Comparison of ENCODE assay signal across 20 cellular contexts in the genomic region with DNA sequence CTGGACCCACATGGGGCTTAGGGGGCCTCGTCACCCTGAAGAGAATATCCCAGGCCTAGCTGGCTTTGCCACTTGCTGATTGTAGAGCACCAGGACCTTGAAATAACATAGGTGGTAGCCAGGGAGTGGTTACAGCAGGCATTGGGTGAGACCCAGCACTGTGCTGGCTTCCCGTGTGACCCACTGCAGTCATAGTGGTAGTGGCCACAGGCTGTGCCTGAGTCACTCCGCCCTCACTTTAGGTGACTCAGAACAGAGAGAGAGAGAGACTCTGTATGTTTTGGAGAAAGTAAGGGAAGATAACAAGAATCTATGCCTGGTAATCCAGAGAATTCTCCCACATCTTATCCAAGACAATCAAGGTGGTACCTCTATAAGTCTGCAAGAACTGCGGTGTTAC.
DNase-seq lines count a peak whose midpoint lies in the region; ATAC-seq and TF ChIP-seq lines count a peak whose summit lies in the region.
"Had no signal": no experiment of that assay in that cellular context is flagged by ENCODE, and none has a peak within 500 bp of the region (broad histone marks: within the 10 kb centered on the region; RNA-seq: fewer than 3 reads in every experiment).

No MANE protein-coding gene starts in this region.

- CTCF ChIA-PET in RWPE1 (lab: Yijun Ruan, JAX) = interaction anchor here (0.6 kb wide), 1 partner anchor 722 kb away, joined by 3 read pairs; no protein-coding TSS in a partner anchor

- ATAC-seq in foreskin keratinocyte (peak; percentile 45), HG02885 (IDR thresholded peaks at IDR 0.05; ENCODE audit: poor library complexity, unreplicated experiment) (no peak), GM21825 (IDR thresholded peaks at IDR 0.05; ENCODE audit: unreplicated experiment) (no peak)

- TF ChIP-seq CTCF in foreskin keratinocyte (conservative IDR thresholded peaks at IDR 0.05) (no peak), RWPE1 (conservative IDR thresholded peaks at IDR 0.05; ENCODE audit: low read depth) (no peak)

- H3K27ac ChIP-seq in foreskin keratinocyte (no peak overlapping the region), RWPE1 (no peak overlapping the region)
- H3K27ac ChIP-seq: PC-9 had no signal

- peak; percentile 50 for DNase-seq in ELR (ENCODE audit: low read depth)
- peak; percentile 85 for DNase-seq in HT1080 (ENCODE audit: low read depth)
- peak; percentile 38 for DNase-seq in SW480 (ENCODE audit: low spot score)
- DNase-seq in foreskin keratinocyte = peak in 1 of 2 donors; percentile 3
- no peak for DNase-seq in RWPE1 (ENCODE audit: low spot score)
- no peak for DNase-seq in activated naive CD4-positive, alpha-beta T cell (lab: John Stamatoyannopoulos, UW)
- DNase-seq: BE2C; Calu3; CD4-positive, alpha-beta T cell; IMR-90; Karpas-422; NCI-H1105 treated with DMSO at 0.1 percent for 48 hours; NCI-H187; NCI-H69; PC-9; SHP77; SK-N-SH; T-helper 1 cell had no signal

- H3K27me3 ChIP-seq in foreskin keratinocyte = no peaks in the 10 kb centered on the region
- H3K27me3 ChIP-seq: BE2C had no signal

- POLR2A ChIA-PET in RWPE1 (lab: Yijun Ruan, JAX; ENCODE audit: low non-redundant PET) = no interaction called here

- no peaks in the 10 kb centered on the region for H3K4me1 ChIP-seq in foreskin keratinocyte
- H3K4me1 ChIP-seq: BE2C had no signal

Comparison
In these comparisons a context has a peak if more than half of its experiments do, and no peak if none do; other contexts are left out.
1. DNase-seq: peak in ELR (single experiment), HT1080 (single experiment) and SW480 (single experiment); none in RWPE1 (single experiment) and activated naive CD4-positive, alpha-beta T cell (0 of 4).